ENCODE assay signal across 25 cellular contexts in genomic region chr10:85620807-85621206, GRCh38.
DNase-seq lines count a peak whose midpoint lies in the region; ATAC-seq, FAIRE-seq and TF ChIP-seq lines count a peak whose summit lies in the region.
"Had no signal": no experiment of that assay in that cellular context is flagged by ENCODE, and none has a peak within 500 bp of the region (broad histone marks: within the 10 kb centered on the region; RNA-seq: fewer than 3 reads in every experiment).

No MANE protein-coding gene starts in this region.

- intact Hi-C loops in IMR-90 (cut with micrococcal nuclease), result no loop called here

- H3K23ac ChIP-seq in IMR-90 (ENCODE audit: low read depth, low read length), result no peak overlapping the region

- H3K9ac ChIP-seq in IMR-90 (ENCODE audit: low read depth, low read length), result no peak overlapping the region

- H3K27me3 Mint-ChIP-seq in activated naive CD4-positive, alpha-beta T cell treated with anti-CD3 and anti-CD28 coated beads, Interleukin-2, amount 50 U/mL, for 24 hours, result no peaks in the 10 kb centered on the region
- H3K27me3 Mint-ChIP-seq: CD4-positive, CD25-positive, alpha-beta regulatory T cell had no signal

- DNase-seq in activated naive CD4-positive, alpha-beta T cell treated with anti-CD3 and anti-CD28 coated beads, Interleukin-2, amount 50 U/mL, for 16 hours, result no peak
- DNase-seq in IMR-90, result no peak
- DNase-seq in islet precursor cell, result peak; percentile 35
- no peak for DNase-seq in NK-92 (lab: John Stamatoyannopoulos, UW; ENCODE audit: unreplicated experiment)
- no peak for DNase-seq in GM19239 (ENCODE audit: insufficient read length, low spot score)
- DNase-seq: 8988T; ACHN; BE2C; C1 segment of cervical spinal cord; CD4-positive, CD25-positive, alpha-beta regulatory T cell; CD8-positive, alpha-beta memory T cell; COR-L47; DMS153; DMS79; GDM1; HFFc6 had no signal

- H2BK5ac ChIP-seq in IMR-90 (ENCODE audit: low read depth, low read length, poor library complexity, severe bottlenecking), result no peak overlapping the region

- H2BK20ac ChIP-seq in IMR-90 (ENCODE audit: low read depth, low read length), result no peak overlapping the region

- H3K4ac ChIP-seq in IMR-90 (ENCODE audit: low read depth, low read length), result no peak overlapping the region

- H3K36me3 Mint-ChIP-seq in activated naive CD4-positive, alpha-beta T cell treated with anti-CD3 and anti-CD28 coated beads, Interleukin-2, amount 50 U/mL, for 24 hours, result no peaks in the 10 kb centered on the region
- H3K36me3 Mint-ChIP-seq: CD4-positive, CD25-positive, alpha-beta regulatory T cell; CD8-positive, alpha-beta memory T cell had no signal

- peak overlapping the region; percentile 24 for H2AFZ ChIP-seq in IMR-90 (replicated peaks; ENCODE audit: low read length, poor library complexity)
- H2AFZ ChIP-seq: GM23338 had no signal

- no peaks in the 10 kb centered on the region for H3K9me1 ChIP-seq in IMR-90 (ENCODE audit: insufficient read depth, low read length)

- no peak overlapping the region for H2AK9ac ChIP-seq in IMR-90 (replicated peaks; ENCODE audit: low read depth, low read length, poor library complexity)

- H3K9me3 ChIP-seq in IMR-90 (ENCODE audit: control insufficient read depth, insufficient read depth, low read length), result peaks cover 20% of the 10 kb centered on the region
- H3K9me3 ChIP-seq: BE2C had no signal

- H3K36me3 ChIP-seq in IMR-90 (ENCODE audit: control insufficient read depth, insufficient read depth, low read length), result no peaks in the 10 kb centered on the region
- H3K36me3 ChIP-seq: BE2C had no signal

- ATAC-seq in IMR-90 (ENCODE audit: low read depth), result no peak
- no peak for ATAC-seq in HG02759 (IDR thresholded peaks at IDR 0.05; ENCODE audit: unreplicated experiment)
- ATAC-seq: GM23338, HCT116, HepG2 had no signal

- 40% methylated on average over 1 of the region's 3 CpGs; no CpG with 5 or more reads in 1 of the 2 experiments for WGBS in IMR-90 (ENCODE audit: extremely low coverage in 2 of 2, insufficient read length in 1 of 2), 2 experiments

- H3K14ac ChIP-seq in IMR-90 (replicated peaks; ENCODE audit: low read depth, low read length), result no peak overlapping the region

- no peak overlapping the region for H2AK5ac ChIP-seq in IMR-90 (ENCODE audit: low read depth, low read length)

- no peak overlapping the region for H4K5ac ChIP-seq in IMR-90 (ENCODE audit: low read depth, low read length)

- H2BK120ac ChIP-seq in IMR-90 (ENCODE audit: low read depth, low read length), result no peak overlapping the region

- H3K56ac ChIP-seq in IMR-90 (ENCODE audit: extremely low read depth, insufficient read depth, low read length), result no peak overlapping the region

- H3K27me3 ChIP-seq in IMR-90 (ENCODE audit: control insufficient read depth, insufficient read depth, low read length), result no peaks in the 10 kb centered on the region
- H3K27me3 ChIP-seq: BE2C had no signal

- POLR2A ChIA-PET in IMR-90 (lab: Charles Lee; ENCODE audit: unreplicated experiment), result no interaction called here

- CTCF ChIA-PET in IMR-90 (lab: Yijun Ruan, JAX), result no interaction called here

- no peak overlapping the region for H3K27ac ChIP-seq in IMR-90 (ENCODE audit: insufficient read depth, low read length)

- peak overlapping the region; percentile 36 for H3K27ac Mint-ChIP-seq in activated naive CD4-positive, alpha-beta T cell treated with anti-CD3 and anti-CD28 coated beads, Interleukin-2, amount 50 U/mL, for 24 hours
- H3K27ac Mint-ChIP-seq: CD8-positive, alpha-beta memory T cell; GM23338; HFFc6 had no signal

- H2BK15ac ChIP-seq in IMR-90 (ENCODE audit: low read depth, low read length), result no peak overlapping the region

- H3K9me3 Mint-ChIP-seq in activated naive CD4-positive, alpha-beta T cell treated with anti-CD3 and anti-CD28 coated beads, Interleukin-2, amount 50 U/mL, for 24 hours, result no peaks in the 10 kb centered on the region
- H3K9me3 Mint-ChIP-seq: CD4-positive, CD25-positive, alpha-beta regulatory T cell; CD8-positive, alpha-beta memory T cell had no signal

- H3K4me1 ChIP-seq in IMR-90 (ENCODE audit: control insufficient read depth, insufficient read depth, low read length), result no peaks in the 10 kb centered on the region
- H3K4me1 ChIP-seq: BE2C had no signal

- no peak overlapping the region for H3K18ac ChIP-seq in IMR-90 (ENCODE audit: low read depth, low read length)

- no peak overlapping the region for H3K4me2 ChIP-seq in IMR-90 (ENCODE audit: low read depth, low read length)
- H3K4me2 ChIP-seq: GM23338 had no signal

- no peak overlapping the region for H3K4me3 Mint-ChIP-seq in activated naive CD4-positive, alpha-beta T cell treated with anti-CD3 and anti-CD28 coated beads, Interleukin-2, amount 50 U/mL, for 24 hours
- H3K4me3 Mint-ChIP-seq: CD4-positive, CD25-positive, alpha-beta regulatory T cell; CD8-positive, alpha-beta memory T cell; GM23338; HFFc6 had no signal

- no peak for TF ChIP-seq CTCF in IMR-90 (conservative IDR thresholded peaks at IDR 0.05; ENCODE audit: low read depth, low read length)

- H4K20me1 ChIP-seq in IMR-90 (ENCODE audit: insufficient read depth, low read length), result no peaks in the 10 kb centered on the region

- H3K79me1 ChIP-seq in IMR-90 (ENCODE audit: low read depth in 1 of 2, low read length in 2 of 2), result no peaks in the 10 kb centered on the region

- H3K4me3 ChIP-seq in IMR-90 (ENCODE audit: insufficient read depth, low read depth, low read length), result no peak overlapping the region
- H3K4me3 ChIP-seq: GM23338 had no signal

- no peak overlapping the region for H4K8ac ChIP-seq in IMR-90 (ENCODE audit: low read depth in 2 of 2, low read length in 2 of 2)

- dilution Hi-C loops in IMR-90 (cut with HindIII; ENCODE audit: low sequenced_read_pairs, unreplicated experiment), result no loop called here

- TF ChIP-seq RAD21 in IMR-90 (IDR thresholded peaks at IDR 0.05; ENCODE audit: low read length), result no peak

- H3K4me1 Mint-ChIP-seq in activated naive CD4-positive, alpha-beta T cell treated with anti-CD3 and anti-CD28 coated beads, Interleukin-2, amount 50 U/mL, for 24 hours, result peaks cover 8% of the 10 kb centered on the region
- H3K4me1 Mint-ChIP-seq: CD8-positive, alpha-beta memory T cell; GM23338 had no signal

- no peak for TF ChIP-seq POLR2A in IMR-90 (IDR thresholded peaks at IDR 0.05; ENCODE audit: low read depth, low read length)

- in situ Hi-C loops in IMR-90 (cut with MboI; ENCODE audit: low sequenced_read_pairs), result no loop called here

- no TSS peak for BruUV-seq in IMR-90 (replicated peaks; lab: Mats Ljungman, UMichigan)

- H4K91ac ChIP-seq in IMR-90 (ENCODE audit: insufficient read depth, low read depth, low read length), result no peak overlapping the region

- no peak for FAIRE-seq in GM19239 (lab: Jason Lieb, UNC)
- FAIRE-seq: D721Med, GM12892, GM18507, H54, HepG2 had no signal

TF ChIP-seq in IMR-90, 13 proteins besides CTCF, POLR2A, EP300 and RAD21:
- TF ChIP-seq CHD1 (IDR thresholded peaks at IDR 0.05; ENCODE audit: low read depth, low read length), result no peak
- TF ChIP-seq MAZ (IDR thresholded peaks at IDR 0.05; ENCODE audit: borderline replicate concordance, low read depth, low read length), result no peak
- TF ChIP-seq ELK1 (IDR thresholded peaks at IDR 0.05; ENCODE audit: borderline replicate concordance, low read depth, low read length), result no peak
- no peak for TF ChIP-seq RFX5 (IDR thresholded peaks at IDR 0.05; ENCODE audit: low read depth, low read length)
- no peak for TF ChIP-seq RCOR1 (IDR thresholded peaks at IDR 0.05; ENCODE audit: insufficient replicate concordance, low read length)
